In genomic region chr12:110266980-110267620, GRCh38 we compare ENCODE assay signal across 9 cellular contexts. TPM values are rescaled to one million over a fixed set of nuclear protein-coding genes. Genes with fewer than 3 reads are reported as not detected.
DNase-seq lines count a peak whose midpoint lies in the region; ATAC-seq and TF ChIP-seq lines count a peak whose summit lies in the region.
"Had no signal": no experiment of that assay in that cellular context is flagged by ENCODE, and none has a peak within 500 bp of the region (broad histone marks: within the 10 kb centered on the region; RNA-seq: fewer than 3 reads in every experiment).

No MANE protein-coding gene starts in this region.

- H3K9me3 Mint-ChIP-seq in CD8-positive, alpha-beta T cell = no peaks in the 10 kb centered on the region
- H3K9me3 Mint-ChIP-seq: T-helper 1 cell treated with Interleukin-12 subunit alpha and Interleukin-12 subunit beta and Interleukin-4 antibody, amounts not matched to agents 30 μg/mL and 1 μg/mL, for 36 hours had no signal

- no peak overlapping the region for H3K27ac Mint-ChIP-seq in CD8-positive, alpha-beta T cell
- H3K27ac Mint-ChIP-seq: T-helper 1 cell treated with Interleukin-12 subunit alpha and Interleukin-12 subunit beta and Interleukin-4 antibody, amounts not matched to agents 30 μg/mL and 1 μg/mL, for 36 hours had no signal

- H3K27me3 ChIP-seq in CD8-positive, alpha-beta T cell (ENCODE audit: insufficient read depth, low read length) = no peaks in the 10 kb centered on the region

- no peaks in the 10 kb centered on the region for H3K9me3 ChIP-seq in CD8-positive, alpha-beta T cell (ENCODE audit: low read length)

- intact Hi-C loops in CD8-positive, alpha-beta T cell (cut with DNase I, micrococcal nuclease) = no loop called here

- no peak overlapping the region for H3K4me3 Mint-ChIP-seq in CD8-positive, alpha-beta T cell
- H3K4me3 Mint-ChIP-seq: T-helper 1 cell treated with Interleukin-12 subunit alpha and Interleukin-12 subunit beta and Interleukin-4 antibody, amounts not matched to agents 30 μg/mL and 1 μg/mL, for 36 hours had no signal

- no peaks in the 10 kb centered on the region for H3K36me3 Mint-ChIP-seq in CD8-positive, alpha-beta T cell

- H3K27me3 Mint-ChIP-seq in CD8-positive, alpha-beta T cell (ENCODE audit: low read depth) = peaks cover 7% of the 10 kb centered on the region

- no peaks in the 10 kb centered on the region for H3K4me1 Mint-ChIP-seq in CD8-positive, alpha-beta T cell (ENCODE audit: low read depth)

- DNase-seq in EL (peak; percentile 78), NCI-H345 treated with DMSO at 0.1 percent for 48 hours (lab: John Stamatoyannopoulos, UW; ENCODE audit: unreplicated experiment) (peak; percentile 65), epithelial cell of esophagus (ENCODE audit: low read depth) (peak; percentile 35), pulmonary artery endothelial cell (ENCODE audit: low read depth, low spot score) (peak; percentile 27), GM10248 (ENCODE audit: extremely low spot score) (no peak)
- no peak for DNase-seq in CD8-positive, alpha-beta T cell

- no peak overlapping the region for H3K27ac ChIP-seq in CD8-positive, alpha-beta T cell (ENCODE audit: low read depth, low read length)

- H3K36me3 ChIP-seq in CD8-positive, alpha-beta T cell (ENCODE audit: insufficient read depth, low read length) = no peaks in the 10 kb centered on the region

- no peaks in the 10 kb centered on the region for H3K4me1 ChIP-seq in CD8-positive, alpha-beta T cell (ENCODE audit: insufficient read depth, low read length)

- TF ChIP-seq CTCF in epithelial cell of esophagus (IDR thresholded peaks at IDR 0.05; ENCODE audit: insufficient read depth, low read depth, low read length, missing control alignments) (no peak), GM10248 (IDR thresholded peaks at IDR 0.05; ENCODE audit: control extremely low read depth, extremely low read depth, low read depth, missing control alignments) (no peak)
- no peak for TF ChIP-seq CTCF in CD8-positive, alpha-beta T cell (IDR thresholded peaks at IDR 0.05)

- H3K4me3 ChIP-seq in epithelial cell of esophagus (ENCODE audit: low read length) = no peak overlapping the region
- no peak overlapping the region for H3K4me3 ChIP-seq in CD8-positive, alpha-beta T cell (ENCODE audit: low read depth, low read length)

- POLR2A ChIA-PET in GM10248 (lab: Yijun Ruan, JAX) = no interaction called here
- POLR2A ChIA-PET in CD8-positive, alpha-beta T cell (lab: Charles Lee) = no interaction called here

- no peak for ATAC-seq in CD8-positive, alpha-beta T cell
- no peak for ATAC-seq in GM19455 (IDR thresholded peaks at IDR 0.05; ENCODE audit: unreplicated experiment)
- ATAC-seq in HG02981 (IDR thresholded peaks at IDR 0.05; ENCODE audit: unreplicated experiment) = no peak

- CTCF ChIA-PET in GM10248 (lab: Yijun Ruan, JAX) = no interaction called here
- CTCF ChIA-PET in CD8-positive, alpha-beta T cell (lab: Charles Lee) = no interaction called here

RNA-seq across cellular contexts. Expression of gene ATP2A2, which starts 13.9 kb away (rescaled TPM):
- total RNA-seq in pulmonary artery endothelial cell = 117 and 158 TPM in 2 replicates
- total RNA-seq in CD8-positive, alpha-beta T cell = 100 to 1,000 TPM; 100 to 105 TPM

Comparison
In these comparisons a context has a peak if more than half of its experiments do, and no peak if none do; other contexts are left out.
1. DNase-seq: peak in EL (single experiment), NCI-H345 treated with DMSO at 0.1 percent for 48 hours (single experiment), epithelial cell of esophagus (single experiment) and pulmonary artery endothelial cell (single experiment); none in GM10248 (single experiment) and CD8-positive, alpha-beta T cell (0 of 7).